Comparison of ENCODE assay signal across 1 cellular context in genomic region chr9:95852059-95853032, GRCh38.
TF ChIP-seq lines count a peak whose summit lies in the region.

No MANE protein-coding gene starts in this region.

TF ChIP-seq in GM12878, 131 proteins besides CTCF, POLR2A, EP300 and RAD21 (continued from another document and continues in another):
- no peak for TF ChIP-seq ZBTB40 (IDR thresholded peaks at IDR 0.05; ENCODE audit: borderline replicate concordance)
- no peak for TF ChIP-seq IRF5 (IDR thresholded peaks at IDR 0.05; ENCODE audit: borderline replicate concordance)
- no peak for TF ChIP-seq ESRRA (IDR thresholded peaks at IDR 0.05; ENCODE audit: low read length)
- TF ChIP-seq IKZF2 (IDR thresholded peaks at IDR 0.05): peak; percentile 78 to 92
- TF ChIP-seq MYC (IDR thresholded peaks at IDR 0.05; ENCODE audit: insufficient read depth, insufficient read length, insufficient replicate concordance, low read length, severe bottlenecking): no peak
- TF ChIP-seq E2F8 (IDR thresholded peaks at IDR 0.05; ENCODE audit: low read depth, partially characterized antibody): no peak
- no peak for TF ChIP-seq SMARCA5 (IDR thresholded peaks at IDR 0.05)
- peak; percentile 88 for TF ChIP-seq MTA2 (IDR thresholded peaks at IDR 0.05; ENCODE audit: low read depth)
- TF ChIP-seq SMC3 (IDR thresholded peaks at IDR 0.05; ENCODE audit: borderline replicate concordance, low read length): no peak
- 0 out of 2 replicates have a peak, but pooled peaks have one; percentile 18 for TF ChIP-seq ASH2L (IDR thresholded peaks at IDR 0.05; ENCODE audit: borderline replicate concordance, low read depth)
- peak; percentile 77 for TF ChIP-seq ZSCAN29 (IDR thresholded peaks at IDR 0.05)
- TF ChIP-seq CREB1 (IDR thresholded peaks at IDR 0.05; ENCODE audit: low read depth): peak; percentile 69
- peak; percentile 84; the same call in 1 of the 3 replicates for TF ChIP-seq POU2F2 (IDR thresholded peaks at IDR 0.05; ENCODE audit: borderline replicate concordance, low read depth, low read length)
- TF ChIP-seq CHD1 (IDR thresholded peaks at IDR 0.05; ENCODE audit: low read depth, low read length): no peak
- TF ChIP-seq ZBTB33 (IDR thresholded peaks at IDR 0.05): no peak
- TF ChIP-seq SRF (IDR thresholded peaks at IDR 0.05; ENCODE audit: low read depth in 2 of 2, low read length in 2 of 2): peak in 1 of 2 experiments; percentile 93; a peak in 2 of 4 replicates
- no peak for TF ChIP-seq IRF3 (IDR thresholded peaks at IDR 0.05)
- TF ChIP-seq CHD4 (IDR thresholded peaks at IDR 0.05): no peak; the same call in 1 of the 2 replicates
- TF ChIP-seq SP1 (IDR thresholded peaks at IDR 0.05; ENCODE audit: low read depth, low read length): peak; percentile 60
- peak; percentile 95 for TF ChIP-seq TCF12 (IDR thresholded peaks at IDR 0.05; ENCODE audit: low read depth, low read length)
- TF ChIP-seq HCFC1 (IDR thresholded peaks at IDR 0.05; ENCODE audit: low read length): no peak
- TF ChIP-seq ZBED1 (IDR thresholded peaks at IDR 0.05; ENCODE audit: borderline replicate concordance): peak; percentile 98
- no peak for TF ChIP-seq STAT3 (IDR thresholded peaks at IDR 0.05; ENCODE audit: low read depth, low read length)
- TF ChIP-seq ZNF687 (IDR thresholded peaks at IDR 0.05): no peak
- no peak for TF ChIP-seq CUX1 (IDR thresholded peaks at IDR 0.05; ENCODE audit: insufficient replicate concordance, low read depth, low read length)
- peak; percentile 97 for TF ChIP-seq PAX5 (IDR thresholded peaks at IDR 0.05; ENCODE audit: borderline replicate concordance, low read depth, low read length)
- TF ChIP-seq SKIL (IDR thresholded peaks at IDR 0.05; ENCODE audit: low read depth, poor library complexity, severe bottlenecking): peak; percentile 91
- peak in 1 of 2 experiments; percentile 11; a peak in 2 of 4 replicates for TF ChIP-seq BHLHE40 (IDR thresholded peaks at IDR 0.05; ENCODE audit: borderline replicate concordance in 1 of 2, low read depth in 2 of 2, low read length in 1 of 2)
